In genomic region chr9:128947423-128948310, GRCh38 we compare ENCODE assay signal across 1 cellular context.
TF ChIP-seq lines count a peak whose summit lies in the region.

Gene DOLK (minus strand): TSS chr9:128947603. CDS start chr9:128947303, 300 bp downstream.
A gene with protein sequence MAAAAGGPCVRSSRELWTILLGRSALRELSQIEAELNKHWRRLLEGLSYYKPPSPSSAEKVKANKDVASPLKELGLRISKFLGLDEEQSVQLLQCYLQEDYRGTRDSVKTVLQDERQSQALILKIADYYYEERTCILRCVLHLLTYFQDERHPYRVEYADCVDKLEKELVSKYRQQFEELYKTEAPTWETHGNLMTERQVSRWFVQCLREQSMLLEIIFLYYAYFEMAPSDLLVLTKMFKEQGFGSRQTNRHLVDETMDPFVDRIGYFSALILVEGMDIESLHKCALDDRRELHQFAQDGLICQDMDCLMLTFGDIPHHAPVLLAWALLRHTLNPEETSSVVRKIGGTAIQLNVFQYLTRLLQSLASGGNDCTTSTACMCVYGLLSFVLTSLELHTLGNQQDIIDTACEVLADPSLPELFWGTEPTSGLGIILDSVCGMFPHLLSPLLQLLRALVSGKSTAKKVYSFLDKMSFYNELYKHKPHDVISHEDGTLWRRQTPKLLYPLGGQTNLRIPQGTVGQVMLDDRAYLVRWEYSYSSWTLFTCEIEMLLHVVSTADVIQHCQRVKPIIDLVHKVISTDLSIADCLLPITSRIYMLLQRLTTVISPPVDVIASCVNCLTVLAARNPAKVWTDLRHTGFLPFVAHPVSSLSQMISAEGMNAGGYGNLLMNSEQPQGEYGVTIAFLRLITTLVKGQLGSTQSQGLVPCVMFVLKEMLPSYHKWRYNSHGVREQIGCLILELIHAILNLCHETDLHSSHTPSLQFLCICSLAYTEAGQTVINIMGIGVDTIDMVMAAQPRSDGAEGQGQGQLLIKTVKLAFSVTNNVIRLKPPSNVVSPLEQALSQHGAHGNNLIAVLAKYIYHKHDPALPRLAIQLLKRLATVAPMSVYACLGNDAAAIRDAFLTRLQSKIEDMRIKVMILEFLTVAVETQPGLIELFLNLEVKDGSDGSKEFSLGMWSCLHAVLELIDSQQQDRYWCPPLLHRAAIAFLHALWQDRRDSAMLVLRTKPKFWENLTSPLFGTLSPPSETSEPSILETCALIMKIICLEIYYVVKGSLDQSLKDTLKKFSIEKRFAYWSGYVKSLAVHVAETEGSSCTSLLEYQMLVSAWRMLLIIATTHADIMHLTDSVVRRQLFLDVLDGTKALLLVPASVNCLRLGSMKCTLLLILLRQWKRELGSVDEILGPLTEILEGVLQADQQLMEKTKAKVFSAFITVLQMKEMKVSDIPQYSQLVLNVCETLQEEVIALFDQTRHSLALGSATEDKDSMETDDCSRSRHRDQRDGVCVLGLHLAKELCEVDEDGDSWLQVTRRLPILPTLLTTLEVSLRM (N-terminal part only) (plus strand): TSS chr9:128947699. CDS start chr9:128947720, 21 bp downstream.

TF ChIP-seq in HepG2, 621 proteins besides CTCF, POLR2A, EP300 and RAD21 (continued from another document and continues in another):
- TF ChIP-seq, protein P1, sequence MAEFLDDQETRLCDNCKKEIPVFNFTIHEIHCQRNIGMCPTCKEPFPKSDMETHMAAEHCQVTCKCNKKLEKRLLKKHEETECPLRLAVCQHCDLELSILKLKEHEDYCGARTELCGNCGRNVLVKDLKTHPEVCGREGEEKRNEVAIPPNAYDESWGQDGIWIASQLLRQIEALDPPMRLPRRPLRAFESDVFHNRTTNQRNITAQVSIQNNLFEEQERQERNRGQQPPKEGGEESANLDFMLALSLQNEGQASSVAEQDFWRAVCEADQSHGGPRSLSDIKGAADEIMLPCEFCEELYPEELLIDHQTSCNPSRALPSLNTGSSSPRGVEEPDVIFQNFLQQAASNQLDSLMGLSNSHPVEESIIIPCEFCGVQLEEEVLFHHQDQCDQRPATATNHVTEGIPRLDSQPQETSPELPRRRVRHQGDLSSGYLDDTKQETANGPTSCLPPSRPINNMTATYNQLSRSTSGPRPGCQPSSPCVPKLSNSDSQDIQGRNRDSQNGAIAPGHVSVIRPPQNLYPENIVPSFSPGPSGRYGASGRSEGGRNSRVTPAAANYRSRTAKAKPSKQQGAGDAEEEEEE (CRISPR knock-in tag; IDR thresholded peaks at IDR 0.05; ENCODE audit: borderline replicate concordance): 0 out of 2 replicates have a peak, but pooled peaks have one; percentile 64
- peak; percentile 67 for TF ChIP-seq TEAD3 (CRISPR knock-in tag; optimal IDR thresholded peaks at IDR 0.05; ENCODE audit: borderline replicate concordance)
- TF ChIP-seq MAZ (IDR thresholded peaks at IDR 0.05; ENCODE audit: borderline replicate concordance, low read depth, low read length): peak; percentile 83
- TF ChIP-seq MAZ (CRISPR knock-in tag; IDR thresholded peaks at IDR 0.05; ENCODE audit: low read depth): peak; percentile 86
- TF ChIP-seq MED13 (CRISPR knock-in tag; IDR thresholded peaks at IDR 0.05): peak; percentile 70; the same call in 1 of the 2 replicates
- peak; percentile 71 for TF ChIP-seq HNRNPK (IDR thresholded peaks at IDR 0.05; ENCODE audit: low read depth, low read length, poor library complexity, severe bottlenecking)
- 0 out of 2 replicates have a peak, but pooled peaks have one; percentile 4 for TF ChIP-seq ZKSCAN5 (CRISPR knock-in tag; IDR thresholded peaks at IDR 0.05)
- TF ChIP-seq MXD3 (CRISPR knock-in tag; IDR thresholded peaks at IDR 0.05): 0 out of 2 replicates have a peak, but pooled peaks have one; percentile 87
- TF ChIP-seq ZHX1 (CRISPR knock-in tag; IDR thresholded peaks at IDR 0.05; ENCODE audit: low read depth): peak; percentile 17; the same call in 1 of the 2 replicates
- TF ChIP-seq KLF12 (CRISPR knock-in tag; IDR thresholded peaks at IDR 0.05; ENCODE audit: borderline replicate concordance): 0 out of 2 replicates have a peak, but pooled peaks have one; percentile 18
- TF ChIP-seq ASH2L (IDR thresholded peaks at IDR 0.05; ENCODE audit: insufficient read length, low read depth, low read length): peak; percentile 60
- TF ChIP-seq FOXO4 (CRISPR knock-in tag; conservative IDR thresholded peaks at IDR 0.05): 0 out of 2 replicates have a peak, but pooled peaks have one; percentile 91
- TF ChIP-seq BCLAF1 (IDR thresholded peaks at IDR 0.05): no peak
- no peak for TF ChIP-seq MIER2 (CRISPR knock-in tag; IDR thresholded peaks at IDR 0.05)
- 0 out of 2 replicates have a peak, but pooled peaks have one; percentile 13 for TF ChIP-seq SOX13 (IDR thresholded peaks at IDR 0.05)
- no peak; a peak in 1 of 4 replicates for TF ChIP-seq SOX13 (CRISPR knock-in tag; conservative IDR thresholded peaks at IDR 0.05 in 1 of 2, IDR thresholded peaks at IDR 0.05 in 1 of 2)
- peak; percentile 58; the same call in 1 of the 2 replicates for TF ChIP-seq MAF1 (CRISPR knock-in tag; IDR thresholded peaks at IDR 0.05; ENCODE audit: borderline replicate concordance)
- TF ChIP-seq, protein P2, sequence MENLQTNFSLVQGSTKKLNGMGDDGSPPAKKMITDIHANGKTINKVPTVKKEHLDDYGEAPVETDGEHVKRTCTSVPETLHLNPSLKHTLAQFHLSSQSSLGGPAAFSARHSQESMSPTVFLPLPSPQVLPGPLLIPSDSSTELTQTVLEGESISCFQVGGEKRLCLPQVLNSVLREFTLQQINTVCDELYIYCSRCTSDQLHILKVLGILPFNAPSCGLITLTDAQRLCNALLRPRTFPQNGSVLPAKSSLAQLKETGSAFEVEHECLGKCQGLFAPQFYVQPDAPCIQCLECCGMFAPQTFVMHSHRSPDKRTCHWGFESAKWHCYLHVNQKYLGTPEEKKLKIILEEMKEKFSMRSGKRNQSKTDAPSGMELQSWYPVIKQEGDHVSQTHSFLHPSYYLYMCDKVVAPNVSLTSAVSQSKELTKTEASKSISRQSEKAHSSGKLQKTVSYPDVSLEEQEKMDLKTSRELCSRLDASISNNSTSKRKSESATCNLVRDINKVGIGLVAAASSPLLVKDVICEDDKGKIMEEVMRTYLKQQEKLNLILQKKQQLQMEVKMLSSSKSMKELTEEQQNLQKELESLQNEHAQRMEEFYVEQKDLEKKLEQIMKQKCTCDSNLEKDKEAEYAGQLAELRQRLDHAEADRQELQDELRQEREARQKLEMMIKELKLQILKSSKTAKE (CRISPR knock-in tag; IDR thresholded peaks at IDR 0.05; ENCODE audit: borderline replicate concordance): 0 out of 2 replicates have a peak, but pooled peaks have one; percentile 53
- peak; percentile 93 for TF ChIP-seq KAT8 (CRISPR knock-in tag; IDR thresholded peaks at IDR 0.05)
- TF ChIP-seq ZNF672 (CRISPR knock-in tag; IDR thresholded peaks at IDR 0.05): 0 out of 2 replicates have a peak, but pooled peaks have one; percentile 13
- no peak for TF ChIP-seq HNF4G (IDR thresholded peaks at IDR 0.05; ENCODE audit: borderline replicate concordance, low read depth, low read length)
- TF ChIP-seq HNF4G (CRISPR knock-in tag; IDR thresholded peaks at IDR 0.05; ENCODE audit: borderline replicate concordance, low read depth): peak; percentile 62
- no peak for TF ChIP-seq SNAPC2 (CRISPR knock-in tag; IDR thresholded peaks at IDR 0.05)
- peak; percentile 54 for TF ChIP-seq HNF1B (CRISPR knock-in tag; IDR thresholded peaks at IDR 0.05)
- TF ChIP-seq NR2F1 (CRISPR knock-in tag; IDR thresholded peaks at IDR 0.05): no peak
- no peak for TF ChIP-seq ZNF234 (CRISPR knock-in tag; conservative IDR thresholded peaks at IDR 0.05)
- peak; percentile 77 for TF ChIP-seq PHF5A (CRISPR knock-in tag; IDR thresholded peaks at IDR 0.05; ENCODE audit: low read depth, unreplicated experiment)
- TF ChIP-seq BATF2 (CRISPR knock-in tag; IDR thresholded peaks at IDR 0.05): peak; percentile 85
- TF ChIP-seq ZNF772 (CRISPR knock-in tag; IDR thresholded peaks at IDR 0.05): no peak
- TF ChIP-seq AGO2 (optimal IDR thresholded peaks at IDR 0.05; ENCODE audit: low read depth, low read length): peak; percentile 78
- TF ChIP-seq TAF1 (CRISPR knock-in tag; IDR thresholded peaks at IDR 0.05): peak; percentile 100
- TF ChIP-seq ZNF768 (CRISPR knock-in tag; IDR thresholded peaks at IDR 0.05): no peak
- 0 out of 2 replicates have a peak, but pooled peaks have one; percentile 54 for TF ChIP-seq SMAD3 (CRISPR knock-in tag; IDR thresholded peaks at IDR 0.05)
- peak; percentile 45; the same call in 1 of the 2 replicates for TF ChIP-seq BORCS8-MEF2B (CRISPR knock-in tag; IDR thresholded peaks at IDR 0.05)
- TF ChIP-seq ZMAT3 (CRISPR knock-in tag; conservative IDR thresholded peaks at IDR 0.05): peak; percentile 93
